2 cellular contexts compared by ENCODE assay signal in the genomic region with DNA sequence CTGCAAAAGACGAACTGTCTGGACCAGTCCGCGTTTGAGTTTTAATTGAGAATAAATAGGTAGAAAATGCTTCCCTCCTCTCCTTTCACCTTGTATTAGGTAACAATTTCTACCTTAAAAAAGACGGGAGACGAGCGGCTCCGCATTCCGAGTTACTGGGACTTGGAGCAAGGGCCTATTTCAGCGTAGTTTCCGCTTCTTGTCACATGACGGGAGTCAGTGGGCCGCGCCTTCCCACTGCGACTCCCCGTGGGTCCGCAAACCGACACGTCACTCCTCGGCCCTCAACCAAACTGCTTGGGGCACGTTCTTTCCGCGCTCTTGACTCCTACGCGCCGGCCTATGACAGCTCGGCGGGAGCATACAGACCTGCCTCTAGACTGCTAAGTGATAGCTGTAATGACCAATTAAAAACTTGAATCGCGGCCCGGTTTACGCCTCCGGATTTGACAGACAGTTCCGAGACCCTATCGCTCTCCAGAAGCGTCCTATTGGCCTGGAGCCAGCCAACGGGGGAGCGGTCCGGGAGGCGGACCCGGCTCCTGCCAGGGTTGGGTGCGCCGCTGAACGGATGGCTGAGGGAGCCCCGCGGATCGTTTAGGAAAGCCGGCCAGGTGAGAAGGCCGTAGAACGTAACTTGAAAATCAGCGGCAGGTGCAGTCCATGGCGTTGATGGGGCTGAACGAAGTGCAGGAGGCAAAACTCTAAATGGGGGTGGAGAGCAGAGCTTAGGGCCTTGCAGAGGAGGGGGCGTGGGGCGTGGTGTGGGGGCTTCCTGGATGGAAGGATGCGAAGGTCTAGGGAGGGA.
A peak's percentile ranks its signal among the peaks of the same experiment; 100 is the strongest.
TF ChIP-seq lines count a peak whose summit lies in the region.

STT3A (plus strand) TSS at position 548 of the 808 bp plus-strand sequence. CDS start 3,064 bp downstream, outside the sequence.

TF ChIP-seq in IMR-90, 13 proteins besides CTCF, POLR2A, EP300 and RAD21:
- TF ChIP-seq MAZ (IDR thresholded peaks at IDR 0.05; ENCODE audit: borderline replicate concordance, low read depth, low read length), result peak; percentile 57; the same call in 1 of the 2 replicates
- no peak for TF ChIP-seq RFX5 (IDR thresholded peaks at IDR 0.05; ENCODE audit: low read depth, low read length)
- peak; percentile 42; the same call in 1 of the 2 replicates for TF ChIP-seq FOS (IDR thresholded peaks at IDR 0.05; ENCODE audit: low read depth, low read length)
- TF ChIP-seq, protein P1, sequence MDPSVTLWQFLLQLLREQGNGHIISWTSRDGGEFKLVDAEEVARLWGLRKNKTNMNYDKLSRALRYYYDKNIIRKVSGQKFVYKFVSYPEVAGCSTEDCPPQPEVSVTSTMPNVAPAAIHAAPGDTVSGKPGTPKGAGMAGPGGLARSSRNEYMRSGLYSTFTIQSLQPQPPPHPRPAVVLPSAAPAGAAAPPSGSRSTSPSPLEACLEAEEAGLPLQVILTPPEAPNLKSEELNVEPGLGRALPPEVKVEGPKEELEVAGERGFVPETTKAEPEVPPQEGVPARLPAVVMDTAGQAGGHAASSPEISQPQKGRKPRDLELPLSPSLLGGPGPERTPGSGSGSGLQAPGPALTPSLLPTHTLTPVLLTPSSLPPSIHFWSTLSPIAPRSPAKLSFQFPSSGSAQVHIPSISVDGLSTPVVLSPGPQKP (IDR thresholded peaks at IDR 0.05; ENCODE audit: borderline replicate concordance, low read depth, low read length), result no peak
- TF ChIP-seq, protein P2, sequence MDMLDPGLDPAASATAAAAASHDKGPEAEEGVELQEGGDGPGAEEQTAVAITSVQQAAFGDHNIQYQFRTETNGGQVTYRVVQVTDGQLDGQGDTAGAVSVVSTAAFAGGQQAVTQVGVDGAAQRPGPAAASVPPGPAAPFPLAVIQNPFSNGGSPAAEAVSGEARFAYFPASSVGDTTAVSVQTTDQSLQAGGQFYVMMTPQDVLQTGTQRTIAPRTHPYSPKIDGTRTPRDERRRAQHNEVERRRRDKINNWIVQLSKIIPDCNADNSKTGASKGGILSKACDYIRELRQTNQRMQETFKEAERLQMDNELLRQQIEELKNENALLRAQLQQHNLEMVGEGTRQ (IDR thresholded peaks at IDR 0.05; ENCODE audit: low read depth, low read length), result peak; percentile 95
- 0 out of 2 replicates have a peak, but pooled peaks have one; percentile 1 for TF ChIP-seq CEBPB (IDR thresholded peaks at IDR 0.05; ENCODE audit: low read depth, low read length)
- TF ChIP-seq BHLHE40 (IDR thresholded peaks at IDR 0.05; ENCODE audit: low read depth, low read length), result peak; percentile 96
TF ChIP-seq in IMR-90: peak in this region for 5.

TF ChIP-seq in endothelial cell of umbilical vein, 7 proteins besides CTCF, POLR2A, EP300 and RAD21:
- TF ChIP-seq EZH2 (IDR thresholded peaks at IDR 0.05; ENCODE audit: borderline replicate concordance, low read depth, low read length, severe bottlenecking) (no peak), POLR2AphosphoS5 (IDR thresholded peaks at IDR 0.05; ENCODE audit: insufficient read depth, low read depth, low read length) (peak; percentile 89), MYC (IDR thresholded peaks at IDR 0.05; ENCODE audit: low read depth, low read length) (peak; percentile 60), JUN (IDR thresholded peaks at IDR 0.05; ENCODE audit: borderline replicate concordance, insufficient read depth, insufficient read length, low read depth) (no peak), FOS (IDR thresholded peaks at IDR 0.05; ENCODE audit: borderline replicate concordance, insufficient read depth, low read length) (peak; percentile 16), MAX (IDR thresholded peaks at IDR 0.05; ENCODE audit: insufficient read depth, insufficient read length) (peak; percentile 88), GATA2 (IDR thresholded peaks at IDR 0.05; ENCODE audit: insufficient read depth, insufficient read length, low read depth, low read length) (no peak)
